In the genomic region with DNA sequence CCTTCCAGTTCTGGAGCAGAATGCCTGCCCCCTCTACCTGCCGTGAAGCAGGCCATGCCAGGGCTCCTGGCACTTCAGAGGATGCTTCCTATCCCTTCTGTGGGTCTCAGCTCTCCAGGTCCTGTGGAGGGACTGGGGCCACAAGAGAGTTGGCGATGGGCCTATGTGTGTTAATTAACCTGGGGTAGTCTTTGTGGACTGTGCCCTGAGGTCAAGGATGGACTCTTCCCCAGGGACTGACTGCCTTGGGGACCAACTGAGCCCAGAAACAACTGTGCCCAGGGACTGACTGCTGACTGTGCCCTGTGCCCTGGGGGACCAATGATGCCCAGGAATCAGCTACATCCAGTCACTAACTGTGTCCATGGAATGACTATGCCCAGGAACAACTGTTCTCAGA, we compare ENCODE assay signal across 1 cellular context.
TF ChIP-seq lines count a peak whose summit lies in the region.

No MANE protein-coding gene starts in this region.

TF ChIP-seq in H1, 55 proteins besides CTCF, POLR2A, EP300 and RAD21 (continued from another document):
- no peak for TF ChIP-seq CTBP2 (IDR thresholded peaks at IDR 0.05; ENCODE audit: borderline replicate concordance, insufficient read depth, insufficient read length, low read length)
- no peak for TF ChIP-seq HDAC6 (IDR thresholded peaks at IDR 0.05; ENCODE audit: low read depth, low read length)
